8 cellular contexts compared by ENCODE assay signal in genomic region chr3:129183569-129184395, GRCh38. TPM values are rescaled to one million over a fixed set of nuclear protein-coding genes. Genes with fewer than 3 reads are reported as not detected.
DNase-seq lines count a peak whose midpoint lies in the region; ATAC-seq and TF ChIP-seq lines count a peak whose summit lies in the region.

CNBP (minus strand) TSS chr3:129183896; CDS start chr3:129171757, 12,139 bp downstream.

- TF ChIP-seq EP300 in upper lobe of left lung (IDR thresholded peaks at IDR 0.05): peak in 1 of 4 donors; percentile 16

- intact Hi-C loops in T-helper 1 cell treated with Interleukin-12 subunit alpha and Interleukin-12 subunit beta and Interleukin-4 antibody, amounts not matched to agents 30 ng/mL and 1 ng/mL, for 36 hours (cut with micrococcal nuclease): loop anchor here (1.0 to 10.0 kb wide), 16 partner anchors 22 to 459 kb away; partner anchors contain the start of genes ACAD9, CFAP92, COPG1 and HMCES
- intact Hi-C loops in heart right ventricle (cut with DNase I) (loop anchor here in 8 of 10 donors (2.0 to 10.0 kb wide), 4 partner anchors 41 to 64 kb away; partner anchors contain the start of gene COPG1 (in 7 of the 8)), posterior vena cava (cut with DNase I) (loop anchor here in 1 of 2 donors (5.0 kb wide), 1 partner anchor 64 kb away; the partner anchor contains the start of gene COPG1)

- H3K36me3 ChIP-seq in heart right ventricle (peaks cover 0 to 26% (median 3%) of the 10 kb centered on the region in 9 donors), upper lobe of left lung (peaks cover 0 to 8% (median 5%) of the 10 kb centered on the region in 4 donors)

- WGBS in heart right ventricle, 2 donors: 0% methylated on average over 83 of the region's 83 CpGs
- WGBS in upper lobe of left lung, 2 donors: 0 to 1% methylated on average over 22 to 46 of the region's 83 CpGs

- TF ChIP-seq CTCF in heart right ventricle (IDR thresholded peaks at IDR 0.05): peak in 1 of 9 donors; percentile 8
- TF ChIP-seq CTCF in upper lobe of left lung (IDR thresholded peaks at IDR 0.05): peak in 3 of 6 experiments; percentile 13 to 29 (median 19)

- H3K27me3 ChIP-seq in heart right ventricle (no peaks in the 10 kb centered on the region), upper lobe of left lung (no peaks in the 10 kb centered on the region)

- ATAC-seq in HG02884 (IDR thresholded peaks at IDR 0.05; ENCODE audit: unreplicated experiment) (peak; percentile 91), heart right ventricle (peak; percentile 98 to 99 (median 99)), upper lobe of left lung (ENCODE audit: low FRiP score in 2 of 2) (peak; percentile 100)

- peaks cover 7 to 68% (median 52%) of the 10 kb centered on the region in 9 donors for H3K4me1 ChIP-seq in heart right ventricle
- peaks cover 39 to 53% (median 46%) of the 10 kb centered on the region in 4 donors for H3K4me1 ChIP-seq in upper lobe of left lung

- peak; percentile 81 for DNase-seq in NCI-H1694 (lab: John Stamatoyannopoulos, UW)
- peak; percentile 91 for DNase-seq in amniotic epithelial cell (ENCODE audit: low read depth)
- peak; percentile 94 for DNase-seq in heart right ventricle
- peak; percentile 98 for DNase-seq in posterior vena cava (ENCODE audit: low spot score)
- peak; percentile 96 to 99 for DNase-seq in upper lobe of left lung

- H3K27ac ChIP-seq in heart right ventricle (peak within 1 kb of the TSS; percentile 94 to 100 (median 99)), upper lobe of left lung (peak within 1 kb of the TSS; percentile 98 to 100 (median 100))

- H3K4me3 ChIP-seq in heart right ventricle (peak within 1 kb of the TSS; percentile 75 to 97 (median 92)), upper lobe of left lung (peak within 1 kb of the TSS; percentile 59 to 99 (median 84))

- H3K9me3 ChIP-seq in heart right ventricle (no peaks in the 10 kb centered on the region), upper lobe of left lung (no peaks in the 10 kb centered on the region)

- TF ChIP-seq POLR2A in GM15510 (IDR thresholded peaks at IDR 0.05; ENCODE audit: borderline replicate concordance, extremely low read depth, insufficient read length) (peak; percentile 88), upper lobe of left lung (IDR thresholded peaks at IDR 0.05) (peak; percentile 61 to 99 (median 96))

RNA-seq across cellular contexts. Expression of gene CNBP, which starts in this region (rescaled TPM):
- 311 and 330 TPM in 2 replicates for total RNA-seq in T-helper 1 cell treated with Interleukin-12 subunit alpha and Interleukin-12 subunit beta and Interleukin-4 antibody, amounts not matched to agents 30 ng/mL and 1 ng/mL, for 36 hours
- total RNA-seq in heart right ventricle (100 to 1,000 TPM; 438 to 594 (median 487) TPM), posterior vena cava (100 to 1,000 TPM; 267 to 284 TPM), upper lobe of left lung (100 to 1,000 TPM; 185 to 426 (median 312) TPM)
- 100 to 1,000 TPM; 324 to 372 TPM for polyA plus RNA-seq in heart right ventricle

Comparison
In these comparisons a context has a peak if more than half of its experiments do, and no peak if none do; other contexts are left out.
1. Peak in every context shown above with its lines: DNase-seq, ATAC-seq, H3K4me3 ChIP-seq and H3K27ac ChIP-seq.